ENCODE assay signal across 19 cellular contexts in genomic region chr6:159609813-159610212, GRCh38.
"Had no signal": no experiment of that assay in that cellular context is flagged by ENCODE, and none has a peak within 500 bp of the region (broad histone marks: within the 10 kb centered on the region; RNA-seq: fewer than 3 reads in every experiment).

No MANE protein-coding gene starts in this region.

- H3K27me3 ChIP-seq: esophagus squamous epithelium, gastrocnemius medialis, heart left ventricle, ovary, sigmoid colon, stomach, testis, upper lobe of left lung had no signal

- DNase-seq: activated B cell treated with CpG ODN at 0.5 μM for 24 hours; activated CD4-positive, alpha-beta memory T cell treated with anti-CD3 and anti-CD28 coated beads for 36 hours; activated CD4-positive, alpha-beta T cell treated with anti-CD3 and anti-CD28 coated beads for 4 hours; activated T-cell treated with anti-CD3 and anti-CD28 coated beads for 4 hours; amniotic stem cell; dermis blood vessel endothelial cell; effector memory CD4-positive, alpha-beta T cell; esophagus squamous epithelium; gastrocnemius medialis; mucosa of descending colon; naive thymus-derived CD8-positive, alpha-beta T cell; ovary; psoas muscle; sigmoid colon; stimulated activated CD4-positive, alpha-beta T cell treated with anti-CD3 and anti-CD28 coated beads, Interleukin-4, amount 100 ng/mL, for 24 hours; stomach; testis; upper lobe of left lung had no signal

- H3K27ac ChIP-seq: esophagus squamous epithelium, gastrocnemius medialis, ovary, psoas muscle, sigmoid colon, stomach, testis, upper lobe of left lung had no signal

- H3K4me1 ChIP-seq: esophagus squamous epithelium, gastrocnemius medialis, psoas muscle, sigmoid colon, stomach, testis, upper lobe of left lung had no signal

- H3K4me3 ChIP-seq: esophagus squamous epithelium, gastrocnemius medialis, heart left ventricle, mucosa of descending colon, ovary, psoas muscle, sigmoid colon, stomach, testis, upper lobe of left lung had no signal

- H3K36me3 ChIP-seq: esophagus squamous epithelium, gastrocnemius medialis, heart left ventricle, ovary, sigmoid colon, stomach, upper lobe of left lung had no signal

- H3K9me3 ChIP-seq: esophagus squamous epithelium, gastrocnemius medialis, ovary, psoas muscle, sigmoid colon, testis, upper lobe of left lung had no signal
